ENCODE assay signal across 5 cellular contexts in the genomic region with DNA sequence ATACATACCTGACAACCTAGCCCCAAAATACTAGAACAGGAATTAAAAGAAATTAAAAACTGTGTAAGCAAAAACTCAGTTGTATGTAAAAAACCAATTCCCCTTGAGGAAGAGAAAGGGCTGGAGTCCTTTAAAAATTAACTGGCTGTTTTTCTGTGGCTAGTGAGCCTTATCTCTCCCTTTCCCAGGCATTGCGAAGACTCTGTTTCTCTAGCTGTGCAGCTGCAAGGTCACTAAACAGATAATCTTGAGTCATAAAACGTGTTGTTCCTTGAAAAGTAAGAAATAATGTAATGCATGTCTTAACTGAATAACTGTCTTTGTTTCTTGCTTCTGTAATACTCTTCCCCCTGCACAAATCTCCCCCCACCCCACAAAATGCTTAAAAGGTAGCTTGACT. TPM values are rescaled to one million over a fixed set of nuclear protein-coding genes. Genes with fewer than 3 reads are reported as not detected.
"Had no signal": no experiment of that assay in that cellular context is flagged by ENCODE, and none has a peak within 500 bp of the region (broad histone marks: within the 10 kb centered on the region; RNA-seq: fewer than 3 reads in every experiment).

No MANE protein-coding gene starts in this region.

RNA-seq across cellular contexts. Expression of gene ABO, which starts 5.9 kb away (rescaled TPM):
- total RNA-seq: frontal cortex, osteoblast had no signal
- polyA plus RNA-seq: cardiac muscle cell; naive thymus-derived CD4-positive, alpha-beta T cell; neural cell had no signal
